8 cellular contexts compared by ENCODE assay signal in genomic region chr9:133148351-133149129, GRCh38. TPM values are rescaled to one million over a fixed set of nuclear protein-coding genes. Genes with fewer than 3 reads are reported as not detected.
DNase-seq lines count a peak whose midpoint lies in the region; ATAC-seq and TF ChIP-seq lines count a peak whose summit lies in the region.

No MANE protein-coding gene starts in this region.

- no peaks in the 10 kb centered on the region for H3K9me3 Mint-ChIP-seq in nephron

- peak overlapping the region; percentile 69 to 83 for H3K4me3 ChIP-seq in esophagus (ENCODE audit: low read depth in 1 of 2, low read length in 2 of 2)
- peak overlapping the region; percentile 46 to 50 for H3K4me3 ChIP-seq in aorta (ENCODE audit: low read length in 2 of 2)

- 2 to 4% methylated on average over 52 to 63 of the region's 63 CpGs for WGBS in esophagus, 2 donors
- 5 to 8% methylated on average over 34 to 63 of the region's 63 CpGs for WGBS in aorta, 2 donors

- ATAC-seq in HG02840 (IDR thresholded peaks at IDR 0.05; ENCODE audit: low FRiP score, unreplicated experiment) = peak; percentile 20
- ATAC-seq in aorta (ENCODE audit: low FRiP score) = peak; percentile 27

- intact Hi-C loops in aorta (cut with DNase I) = loop anchor here (2.0 to 10.0 kb wide), 3 partner anchors 28 to 114 kb away; partner anchors contain the start of genes GTF3C5 (in 1 of the 2) and RALGDS (in 1 of the 2)

- H3K4me1 Mint-ChIP-seq in nephron = peaks cover 35% of the 10 kb centered on the region

- H3K27me3 ChIP-seq in esophagus (ENCODE audit: control insufficient read depth in 1 of 2, insufficient read depth in 2 of 2, low read length in 2 of 2) = no peaks in the 10 kb centered on the region
- H3K27me3 ChIP-seq in aorta (ENCODE audit: control insufficient read depth in 1 of 2, insufficient read depth in 2 of 2, low read length in 1 of 2) = no peaks in the 10 kb centered on the region

- no peak for TF ChIP-seq CTCF in nephron (IDR thresholded peaks at IDR 0.05; ENCODE audit: unreplicated experiment in 3 of 3)

- DNase-seq in NCI-H510A treated with DMSO at 0.1 percent for 48 hours (lab: John Stamatoyannopoulos, UW) (peak; percentile 18), NCI-H510A (lab: John Stamatoyannopoulos, UW) (no peak), NCI-H69 (lab: John Stamatoyannopoulos, UW) (peak; percentile 79), aorta (peak; percentile 77 to 90)
- DNase-seq in activated T-cell treated with anti-CD3 and anti-CD28 coated beads, Interleukin-2, amount 50 U/mL, for 1 hour = peak; percentile 69

- peak overlapping the region; percentile 82 to 90 (median 88) for H3K27ac Mint-ChIP-seq in nephron

- H3K4me1 ChIP-seq in esophagus (ENCODE audit: control insufficient read depth in 2 of 2, insufficient read depth in 2 of 2, low read length in 1 of 2) = peaks cover 6 to 27% of the 10 kb centered on the region in 2 donors
- H3K4me1 ChIP-seq in aorta (ENCODE audit: control insufficient read depth in 1 of 2, insufficient read depth in 2 of 2, low read length in 2 of 2) = no peaks in the 10 kb centered on the region

- no peaks in the 10 kb centered on the region for H3K36me3 Mint-ChIP-seq in nephron (ENCODE audit: low read depth)

- H3K9me3 ChIP-seq in esophagus (ENCODE audit: control insufficient read depth in 2 of 2, insufficient read depth in 1 of 2, low read depth in 1 of 2, low read length in 1 of 2) (no peaks in the 10 kb centered on the region), aorta (ENCODE audit: control insufficient read depth, low read length) (no peaks in the 10 kb centered on the region)

- peaks cover 10% of the 10 kb centered on the region for H3K27me3 Mint-ChIP-seq in nephron (ENCODE audit: low read depth)

- H3K27ac ChIP-seq in esophagus (ENCODE audit: low read depth in 2 of 2, low read length in 1 of 2) (peak overlapping the region; percentile 93 to 95), aorta (ENCODE audit: low read depth in 1 of 2, low read length in 2 of 2) (peak overlapping the region in 1 of 2 donors; percentile 16)

- H3K4me3 Mint-ChIP-seq in nephron = peak overlapping the region; percentile 90 to 95 (median 93)

- no peaks in the 10 kb centered on the region for H3K36me3 ChIP-seq in esophagus (ENCODE audit: control insufficient read depth in 2 of 2, insufficient read depth in 2 of 2, low read length in 1 of 2)
- no peaks in the 10 kb centered on the region for H3K36me3 ChIP-seq in aorta (ENCODE audit: control insufficient read depth in 1 of 2, insufficient read depth in 2 of 2, low read length in 1 of 2)

RNA-seq across cellular contexts. Expression of gene GBGT1, which starts 15.2 kb away (rescaled TPM):
- polyA plus RNA-seq in esophagus (1 to 10 TPM; 2.1 to 3.7 TPM), aorta (1 to 10 TPM; 2.8 to 5.5 TPM)
- total RNA-seq in aorta = 10 to 100 TPM; 12.9 to 28.9 TPM

RNA-seq across cellular contexts. Expression of gene RALGDS, which starts 27.5 kb away (rescaled TPM):
- 10 to 100 TPM; 47.8 to 67.9 TPM for polyA plus RNA-seq in esophagus
- total RNA-seq in aorta = 10 to 100 TPM; 32.7 to 61.2 TPM
- polyA plus RNA-seq in aorta = 10 to 100 TPM; 19.4 to 20.0 TPM
